ENCODE assay signal across 16 cellular contexts in genomic region chr9:116219686-116220085, GRCh38.
DNase-seq lines count a peak whose midpoint lies in the region; ATAC-seq and TF ChIP-seq lines count a peak whose summit lies in the region.
"Had no signal": no experiment of that assay in that cellular context is flagged by ENCODE, and none has a peak within 500 bp of the region (broad histone marks: within the 10 kb centered on the region; RNA-seq: fewer than 3 reads in every experiment).

No MANE protein-coding gene starts in this region.

- peaks cover 0 to 4% of the 10 kb centered on the region in 2 donors for H3K4me1 ChIP-seq in thyroid gland
- H3K4me1 ChIP-seq: colonic mucosa had no signal

- H3K4me1 Mint-ChIP-seq in activated CD4-positive, alpha-beta T cell treated with anti-CD3 and anti-CD28 coated beads, Interleukin-2, amount 10 ng/mL, durations not matched to agents 24 days and 14 days, result no peaks in the 10 kb centered on the region
- H3K4me1 Mint-ChIP-seq: CD4-positive, alpha-beta memory T cell had no signal

- no peaks in the 10 kb centered on the region for H3K27me3 ChIP-seq in thyroid gland
- H3K27me3 ChIP-seq: colonic mucosa, neutrophil had no signal

- TF ChIP-seq CTCF in thyroid gland (IDR thresholded peaks at IDR 0.05), result no peak

- H3K9me3 ChIP-seq in thyroid gland, result no peaks in the 10 kb centered on the region
- H3K9me3 ChIP-seq: colonic mucosa, neutrophil had no signal

- no peaks in the 10 kb centered on the region for H3K36me3 ChIP-seq in thyroid gland
- H3K36me3 ChIP-seq: colonic mucosa, neutrophil had no signal

- intact Hi-C loops in Right ventricle myocardium superior (cut with DNase I) (no loop called here), left cardiac atrium (cut with DNase I) (no loop called here), thyroid gland (cut with DNase I) (no loop called here)
- intact Hi-C loops in activated CD4-positive, alpha-beta T cell treated with anti-CD3 and anti-CD28 coated beads, Interleukin-2, amount 10 ng/mL, durations not matched to agents 24 days and 14 days (cut with micrococcal nuclease), result no loop called here

- DNase-seq in Right ventricle myocardium superior (no peak), left cardiac atrium (no peak), NCI-H226 (peak; percentile 87), glomerular visceral epithelial cell (ENCODE audit: extremely low spot score) (peak; percentile 89), thyroid gland (peak; percentile 86 to 90), GOT3 (lab: John Stamatoyannopoulos, UW) (no peak)
- no peak for DNase-seq in activated CD4-positive, alpha-beta T cell treated with anti-CD3 and anti-CD28 coated beads, Interleukin-2, amount 10 ng/mL, durations not matched to agents 24 days and 14 days
- DNase-seq: activated naive CD4-positive, alpha-beta T cell; CD4-positive, alpha-beta memory T cell; colonic mucosa; GF-D8; GM23248; NCI-H1694; SHP77 treated with DMSO at 0.1 percent for 48 hours had no signal

- no peaks in the 10 kb centered on the region for H3K27me3 Mint-ChIP-seq in activated CD4-positive, alpha-beta T cell treated with anti-CD3 and anti-CD28 coated beads, Interleukin-2, amount 10 ng/mL, durations not matched to agents 24 days and 14 days

- TF ChIP-seq POLR2A in thyroid gland (IDR thresholded peaks at IDR 0.05), result no peak

- H3K36me3 Mint-ChIP-seq in activated CD4-positive, alpha-beta T cell treated with anti-CD3 and anti-CD28 coated beads, Interleukin-2, amount 10 ng/mL, durations not matched to agents 24 days and 14 days (ENCODE audit: low read depth), result no peaks in the 10 kb centered on the region
- H3K36me3 Mint-ChIP-seq: CD4-positive, alpha-beta memory T cell had no signal

- ATAC-seq in Right ventricle myocardium superior (ENCODE audit: poor library complexity) (peak; percentile 82), left cardiac atrium (no peak), HG03159 (IDR thresholded peaks at IDR 0.05; ENCODE audit: unreplicated experiment) (no peak)

- peak overlapping the region; percentile 48 to 76 (median 73) for H3K27ac ChIP-seq in thyroid gland
- H3K27ac ChIP-seq: colonic mucosa, GM23248, neutrophil had no signal

- no peaks in the 10 kb centered on the region for H3K9me3 Mint-ChIP-seq in activated CD4-positive, alpha-beta T cell treated with anti-CD3 and anti-CD28 coated beads, Interleukin-2, amount 10 ng/mL, durations not matched to agents 24 days and 14 days

- H3K27ac Mint-ChIP-seq in activated CD4-positive, alpha-beta T cell treated with anti-CD3 and anti-CD28 coated beads, Interleukin-2, amount 10 ng/mL, durations not matched to agents 24 days and 14 days, result no peak overlapping the region
- H3K27ac Mint-ChIP-seq: CD4-positive, alpha-beta memory T cell had no signal

- H3K4me3 ChIP-seq in thyroid gland (replicated peaks in 1 of 3), result no peak overlapping the region
- H3K4me3 ChIP-seq: colonic mucosa, GM23248 had no signal

- 37 to 38% methylated on average over 11 of the region's 11 CpGs for WGBS in thyroid gland, 2 donors

- no peak overlapping the region for H3K4me3 Mint-ChIP-seq in activated CD4-positive, alpha-beta T cell treated with anti-CD3 and anti-CD28 coated beads, Interleukin-2, amount 10 ng/mL, durations not matched to agents 24 days and 14 days

Comparison
In these comparisons a context has a peak if more than half of its experiments do, and no peak if none do; other contexts are left out.
1. DNase-seq: peak in NCI-H226 (single experiment), glomerular visceral epithelial cell (single experiment) and thyroid gland (2 of 2); none in Right ventricle myocardium superior (single experiment), left cardiac atrium (single experiment), activated CD4-positive, alpha-beta T cell treated with anti-CD3 and anti-CD28 coated beads, Interleukin-2, amount 10 ng/mL, durations not matched to agents 24 days and 14 days (single experiment) and GOT3 (single experiment).